Comparison of ENCODE assay signal across 26 cellular contexts in genomic region chr10:115826391-115826790, GRCh38.
"Had no signal": no experiment of that assay in that cellular context is flagged by ENCODE, and none has a peak within 500 bp of the region (broad histone marks: within the 10 kb centered on the region; RNA-seq: fewer than 3 reads in every experiment).

No MANE protein-coding gene starts in this region.

- H3K36me3 Mint-ChIP-seq: activated naive CD4-positive, alpha-beta T cell treated with anti-CD3 and anti-CD28 coated beads, Interleukin-2, amount 50 U/mL, for 24 hours had no signal

- ATAC-seq: activated CD4-positive, CD25-positive, alpha-beta regulatory T cell treated with anti-CD3 and anti-CD28 coated beads, Interleukin-2, amount 50 U/mL, for 24 hours; activated CD8-positive, alpha-beta T cell treated with anti-CD3 and anti-CD28 coated beads for 36 hours; body of pancreas; Panc1 had no signal

- H3K9me3 Mint-ChIP-seq: activated T-helper 1 cell treated with anti-CD3 and anti-CD28 coated beads, Interleukin-12 subunit alpha, Interleukin-12 subunit beta, Interleukin-2, Interleukin-4 antibody, amounts not matched to agents 30 ng/mL and 10 ng/mL and 1 ng/mL, durations not matched to agents 14 hours and 24 hours and 36 hours had no signal

- H3K27me3 Mint-ChIP-seq: activated CD8-positive, alpha-beta T cell treated with anti-CD3 and anti-CD28 coated beads for 36 hours; activated naive CD4-positive, alpha-beta T cell treated with anti-CD3 and anti-CD28 coated beads, Interleukin-2, amount 50 U/mL, for 24 hours had no signal

- H3K4me1 Mint-ChIP-seq: activated naive CD4-positive, alpha-beta T cell treated with anti-CD3 and anti-CD28 coated beads, Interleukin-2, amount 50 U/mL, for 24 hours had no signal

- DNase-seq: activated CD4-positive, alpha-beta T cell treated with anti-CD3 and anti-CD28 coated beads for 4 hours; activated CD8-positive, alpha-beta memory T cell treated with anti-CD3 and anti-CD28 coated beads, Interleukin-2, amount 50 U/mL, for 4 hours; activated CD8-positive, alpha-beta T cell treated with anti-CD3 and anti-CD28 coated beads for 36 hours; activated effector memory CD4-positive, alpha-beta T cell treated with Interleukin-2 at 50 U/mL for 16 hours; activated naive CD4-positive, alpha-beta T cell; activated T-cell treated with anti-CD3 and anti-CD28 coated beads, Interleukin-2, amount 50 U/mL, for 1 hour; aorta; body of pancreas; central memory CD4-positive, alpha-beta T cell; Karpas-422; NCI-H1105 treated with DMSO at 0.1 percent for 48 hours; NCI-H146; NCI-H187 treated with DMSO at 0.1 percent for 48 hours; NCI-H2171; NCI-H526 treated with DMSO at 0.1 percent for 48 hours; NCI-H82; NK-92 treated with Interleukin-12 subunit alpha and Interleukin-12 subunit beta, amount 100 ng/mL, for 24 hours; OCI-M1; Right ventricle myocardium superior; SJCRH30; SK-N-SH; T-helper 1 cell had no signal

- H3K4me3 ChIP-seq: body of pancreas, SJCRH30 had no signal

- H3K4me3 Mint-ChIP-seq: activated CD8-positive, alpha-beta T cell treated with anti-CD3 and anti-CD28 coated beads for 36 hours; activated naive CD4-positive, alpha-beta T cell treated with anti-CD3 and anti-CD28 coated beads, Interleukin-2, amount 50 U/mL, for 24 hours; activated T-helper 1 cell treated with anti-CD3 and anti-CD28 coated beads, Interleukin-12 subunit alpha, Interleukin-12 subunit beta, Interleukin-2, Interleukin-4 antibody, amounts not matched to agents 30 ng/mL and 10 ng/mL and 1 ng/mL, durations not matched to agents 14 hours and 24 hours and 36 hours had no signal

- H3K27ac Mint-ChIP-seq: activated CD8-positive, alpha-beta T cell treated with anti-CD3 and anti-CD28 coated beads for 36 hours; activated naive CD4-positive, alpha-beta T cell treated with anti-CD3 and anti-CD28 coated beads, Interleukin-2, amount 50 U/mL, for 24 hours; activated T-helper 1 cell treated with anti-CD3 and anti-CD28 coated beads, Interleukin-12 subunit alpha, Interleukin-12 subunit beta, Interleukin-2, Interleukin-4 antibody, amounts not matched to agents 30 ng/mL and 10 ng/mL and 1 ng/mL, durations not matched to agents 14 hours and 24 hours and 36 hours had no signal
